ENCODE assay signal across 10 cellular contexts in genomic region chr5:153831976-153832375, GRCh38.
A peak's percentile ranks its signal among the peaks of the same experiment; 100 is the strongest.
DNase-seq lines count a peak whose midpoint lies in the region; ATAC-seq, FAIRE-seq and TF ChIP-seq lines count a peak whose summit lies in the region.
"Had no signal": no experiment of that assay in that cellular context is flagged by ENCODE, and none has a peak within 500 bp of the region (broad histone marks: within the 10 kb centered on the region; RNA-seq: fewer than 3 reads in every experiment).

No MANE protein-coding gene starts in this region.

- H3K4me3 ChIP-seq in testis = no peak overlapping the region
- H3K4me3 ChIP-seq: BLaER1 had no signal

- TF ChIP-seq POLR2A in testis (IDR thresholded peaks at IDR 0.05) = no peak

- no peaks in the 10 kb centered on the region for H3K27me3 Mint-ChIP-seq in activated CD4-positive, alpha-beta T cell treated with anti-CD3 and anti-CD28 coated beads, Interleukin-2, amount 10 ng/mL, durations not matched to agents 24 days and 14 days
- no peaks in the 10 kb centered on the region for H3K27me3 Mint-ChIP-seq in activated naive CD8-positive, alpha-beta T cell treated with anti-CD3 and anti-CD28 coated beads, Interleukin-2, amount 50 U/mL, for 24 hours
- no peaks in the 10 kb centered on the region for H3K27me3 Mint-ChIP-seq in stimulated activated memory B cell treated with anti-CD40 and anti-IgM and Interleukin-4, amounts not matched to agents 10 μg/mL and 1 μg/mL and 100 μg/mL, for 72 hours

- H3K27ac Mint-ChIP-seq in activated CD4-positive, alpha-beta T cell treated with anti-CD3 and anti-CD28 coated beads, Interleukin-2, amount 10 ng/mL, durations not matched to agents 24 days and 14 days = no peak overlapping the region
- no peak overlapping the region for H3K27ac Mint-ChIP-seq in activated naive CD8-positive, alpha-beta T cell treated with anti-CD3 and anti-CD28 coated beads, Interleukin-2, amount 50 U/mL, for 24 hours
- no peak overlapping the region for H3K27ac Mint-ChIP-seq in stimulated activated memory B cell treated with anti-CD40 and anti-IgM and Interleukin-4, amounts not matched to agents 10 μg/mL and 1 μg/mL and 100 μg/mL, for 72 hours

- no peak for TF ChIP-seq CTCF in testis (IDR thresholded peaks at IDR 0.05)

- no peaks in the 10 kb centered on the region for H3K4me1 Mint-ChIP-seq in activated CD4-positive, alpha-beta T cell treated with anti-CD3 and anti-CD28 coated beads, Interleukin-2, amount 10 ng/mL, durations not matched to agents 24 days and 14 days
- no peaks in the 10 kb centered on the region for H3K4me1 Mint-ChIP-seq in activated naive CD8-positive, alpha-beta T cell treated with anti-CD3 and anti-CD28 coated beads, Interleukin-2, amount 50 U/mL, for 24 hours
- H3K4me1 Mint-ChIP-seq in stimulated activated memory B cell treated with anti-CD40 and anti-IgM and Interleukin-4, amounts not matched to agents 10 μg/mL and 1 μg/mL and 100 μg/mL, for 72 hours = no peaks in the 10 kb centered on the region

- no peaks in the 10 kb centered on the region for H3K9me3 Mint-ChIP-seq in activated CD4-positive, alpha-beta T cell treated with anti-CD3 and anti-CD28 coated beads, Interleukin-2, amount 10 ng/mL, durations not matched to agents 24 days and 14 days
- H3K9me3 Mint-ChIP-seq in activated naive CD8-positive, alpha-beta T cell treated with anti-CD3 and anti-CD28 coated beads, Interleukin-2, amount 50 U/mL, for 24 hours = peaks cover 6% of the 10 kb centered on the region
- peaks cover 6% of the 10 kb centered on the region for H3K9me3 Mint-ChIP-seq in stimulated activated memory B cell treated with anti-CD40 and anti-IgM and Interleukin-4, amounts not matched to agents 10 μg/mL and 1 μg/mL and 100 μg/mL, for 72 hours

- no peaks in the 10 kb centered on the region for H3K27me3 ChIP-seq in testis
- H3K27me3 ChIP-seq: BLaER1 had no signal

- H3K4me1 ChIP-seq in testis = no peaks in the 10 kb centered on the region
- H3K4me1 ChIP-seq: BLaER1 had no signal

- intact Hi-C loops in activated CD4-positive, alpha-beta T cell treated with anti-CD3 and anti-CD28 coated beads, Interleukin-2, amount 10 ng/mL, durations not matched to agents 24 days and 14 days (cut with micrococcal nuclease) = no loop called here
- intact Hi-C loops in testis (cut with DNase I; ENCODE audit: low total_unique reads) = no loop called here

- FAIRE-seq in TTC549 (lab: Jason Lieb, UNC) = peak; percentile 45

- peak; percentile 46 for DNase-seq in activated CD4-positive, alpha-beta T cell treated with anti-CD3 and anti-CD28 coated beads, Interleukin-2, amount 10 ng/mL, durations not matched to agents 24 days and 14 days
- DNase-seq in activated CD4-positive, alpha-beta T cell treated with anti-CD3 and anti-CD28 coated beads, Interleukin-2, amount 50 U/mL, for 48 hours = no peak
- DNase-seq in testis = peak; percentile 27
- DNase-seq in activated naive CD8-positive, alpha-beta T cell treated with anti-CD3 and anti-CD28 coated beads, Interleukin-2, amount 50 U/mL, for 24 hours = no peak
- DNase-seq in activated effector memory CD4-positive, alpha-beta T cell treated with anti-CD3 and anti-CD28 coated beads, Interleukin-2, amount 50 U/mL, for 16 hours = no peak

- ATAC-seq in HG03439 (IDR thresholded peaks at IDR 0.05; ENCODE audit: unreplicated experiment) = peak; percentile 69
- no peak for ATAC-seq in activated naive CD8-positive, alpha-beta T cell treated with anti-CD3 and anti-CD28 coated beads, Interleukin-2, amount 50 U/mL, for 24 hours
- ATAC-seq in stimulated activated memory B cell treated with anti-CD40 and anti-IgM and Interleukin-4, amounts not matched to agents 10 μg/mL and 1 μg/mL and 100 μg/mL, for 72 hours = no peak

- H3K36me3 ChIP-seq in testis (ENCODE audit: low read depth, missing control alignments) = no peaks in the 10 kb centered on the region
- H3K36me3 ChIP-seq: BLaER1 had no signal

- no peaks in the 10 kb centered on the region for H3K9me3 ChIP-seq in testis
- H3K9me3 ChIP-seq: BLaER1 had no signal

- H3K27ac ChIP-seq in testis = no peak overlapping the region
- H3K27ac ChIP-seq: BLaER1, VCaP had no signal

- 28 to 50% methylated on average over 2 of the region's 2 CpGs for whole genome bisulfite sequencing in testis, 2 donors

- H3K4me3 Mint-ChIP-seq in activated CD4-positive, alpha-beta T cell treated with anti-CD3 and anti-CD28 coated beads, Interleukin-2, amount 10 ng/mL, durations not matched to agents 24 days and 14 days = no peak overlapping the region
- no peak overlapping the region for H3K4me3 Mint-ChIP-seq in activated naive CD8-positive, alpha-beta T cell treated with anti-CD3 and anti-CD28 coated beads, Interleukin-2, amount 50 U/mL, for 24 hours
- no peak overlapping the region for H3K4me3 Mint-ChIP-seq in stimulated activated memory B cell treated with anti-CD40 and anti-IgM and Interleukin-4, amounts not matched to agents 10 μg/mL and 1 μg/mL and 100 μg/mL, for 72 hours

- H3K36me3 Mint-ChIP-seq in activated CD4-positive, alpha-beta T cell treated with anti-CD3 and anti-CD28 coated beads, Interleukin-2, amount 10 ng/mL, durations not matched to agents 24 days and 14 days (ENCODE audit: low read depth) = no peaks in the 10 kb centered on the region
- H3K36me3 Mint-ChIP-seq in activated naive CD8-positive, alpha-beta T cell treated with anti-CD3 and anti-CD28 coated beads, Interleukin-2, amount 50 U/mL, for 24 hours (ENCODE audit: low read depth) = no peaks in the 10 kb centered on the region
- no peaks in the 10 kb centered on the region for H3K36me3 Mint-ChIP-seq in stimulated activated memory B cell treated with anti-CD40 and anti-IgM and Interleukin-4, amounts not matched to agents 10 μg/mL and 1 μg/mL and 100 μg/mL, for 72 hours

Comparison
In these comparisons a context has a peak if more than half of its experiments do, and no peak if none do; other contexts are left out.
1. DNase-seq: peak in activated CD4-positive, alpha-beta T cell treated with anti-CD3 and anti-CD28 coated beads, Interleukin-2, amount 10 ng/mL, durations not matched to agents 24 days and 14 days (single experiment) and testis (single experiment); none in activated CD4-positive, alpha-beta T cell treated with anti-CD3 and anti-CD28 coated beads, Interleukin-2, amount 50 U/mL, for 48 hours (0 of 2), activated naive CD8-positive, alpha-beta T cell treated with anti-CD3 and anti-CD28 coated beads, Interleukin-2, amount 50 U/mL, for 24 hours (single experiment) and activated effector memory CD4-positive, alpha-beta T cell treated with anti-CD3 and anti-CD28 coated beads, Interleukin-2, amount 50 U/mL, for 16 hours (single experiment).